Comparison of ENCODE assay signal across 30 cellular contexts in genomic region chr20:34880095-34880680, GRCh38. TPM values are rescaled to one million over a fixed set of nuclear protein-coding genes. Genes with fewer than 3 reads are reported as not detected.
DNase-seq lines count a peak whose midpoint lies in the region; ATAC-seq and TF ChIP-seq lines count a peak whose summit lies in the region.
"Had no signal": no experiment of that assay in that cellular context is flagged by ENCODE, and none has a peak within 500 bp of the region (broad histone marks: within the 10 kb centered on the region; RNA-seq: fewer than 3 reads in every experiment).

No MANE protein-coding gene starts in this region.

- DNase-seq in NCI-H82 (lab: John Stamatoyannopoulos, UW) (peak; percentile 24), NCI-H82 treated with DMSO at 0.1 percent for 48 hours (lab: John Stamatoyannopoulos, UW; ENCODE audit: unreplicated experiment) (no peak), globus pallidus (ENCODE audit: low spot score) (peak; percentile 82), neural crest cell (ENCODE audit: low read depth, low spot score) (no peak), thoracic aorta (ENCODE audit: low spot score) (no peak), DMS114 treated with DMSO at 0.1 percent for 48 hours (lab: John Stamatoyannopoulos, UW; ENCODE audit: unreplicated experiment) (no peak), WERI-Rb-1 (no peak), NCI-H226 (no peak)
- DNase-seq: activated CD4-positive, alpha-beta T cell treated with anti-CD3 and anti-CD28 coated beads for 4 hours; activated CD8-positive, alpha-beta memory T cell treated with anti-CD3 and anti-CD28 coated beads for 24 hours; activated effector memory CD4-positive, alpha-beta T cell treated with Interleukin-2 at 50 U/mL for 16 hours; activated naive CD8-positive, alpha-beta T cell treated with anti-CD3 and anti-CD28 coated beads, Interleukin-2, amount 50 U/mL, for 24 hours; body of pancreas; heart left ventricle; KG1; mesendoderm; MG63; natural killer cell; NCI-H1105 treated with DMSO at 0.1 percent for 48 hours; NCI-H2029; NCI-H345; ovary; right cardiac atrium; stimulated activated CD4-positive, alpha-beta T cell treated with anti-CD3 and anti-CD28 coated beads, Interleukin-4, amount 100 ng/mL, for 1 hour; T-helper 17 cell had no signal

- H3K27me3 ChIP-seq in thoracic aorta (replicated peaks; ENCODE audit: insufficient read depth) (no peaks in the 10 kb centered on the region), WERI-Rb-1 (ENCODE audit: insufficient read depth, low read depth, severe bottlenecking) (no peaks in the 10 kb centered on the region)
- H3K27me3 ChIP-seq: body of pancreas, heart left ventricle, MG63, ovary, suprapubic skin, vagina had no signal

- no peaks in the 10 kb centered on the region for H3K27me3 Mint-ChIP-seq in neural crest cell (ENCODE audit: low read depth)
- H3K27me3 Mint-ChIP-seq: activated naive CD8-positive, alpha-beta T cell treated with anti-CD3 and anti-CD28 coated beads, Interleukin-2, amount 50 U/mL, for 24 hours; T-helper 17 cell had no signal

- peaks cover 3% of the 10 kb centered on the region for H3K36me3 Mint-ChIP-seq in neural crest cell (ENCODE audit: low read depth)
- H3K36me3 Mint-ChIP-seq: natural killer cell had no signal

- H3K27ac Mint-ChIP-seq in neural crest cell (ENCODE audit: unreplicated experiment), result no peak overlapping the region
- H3K27ac Mint-ChIP-seq: activated naive CD8-positive, alpha-beta T cell treated with anti-CD3 and anti-CD28 coated beads, Interleukin-2, amount 50 U/mL, for 24 hours; natural killer cell had no signal

- H3K36me3 ChIP-seq in thoracic aorta, result peaks cover 15% of the 10 kb centered on the region
- H3K36me3 ChIP-seq in WERI-Rb-1, result no peaks in the 10 kb centered on the region
- H3K36me3 ChIP-seq: ovary had no signal

- H3K9me3 Mint-ChIP-seq in neural crest cell, result peaks cover 3% of the 10 kb centered on the region
- H3K9me3 Mint-ChIP-seq: activated naive CD8-positive, alpha-beta T cell treated with anti-CD3 and anti-CD28 coated beads, Interleukin-2, amount 50 U/mL, for 24 hours; natural killer cell had no signal

- peaks cover 8 to 48% of the 10 kb centered on the region in 2 donors for H3K4me1 ChIP-seq in thoracic aorta (ENCODE audit: control insufficient read depth in 1 of 2, low read depth in 2 of 2)

- no peak for ATAC-seq in thoracic aorta (ENCODE audit: insufficient number of reproducible peaks, low FRiP score, low read depth)
- ATAC-seq: activated naive CD8-positive, alpha-beta T cell treated with anti-CD3 and anti-CD28 coated beads, Interleukin-2, amount 50 U/mL, for 24 hours; body of pancreas; HCT116; heart left ventricle; natural killer cell; right cardiac atrium; T-helper 17 cell had no signal

- peaks cover 32% of the 10 kb centered on the region for H3K4me1 Mint-ChIP-seq in neural crest cell

- H3K4me3 ChIP-seq in thoracic aorta (peak overlapping the region; percentile 41), WERI-Rb-1 (ENCODE audit: low read depth, low read length) (no peak overlapping the region)
- H3K4me3 ChIP-seq: body of pancreas, MG63, ovary, SK-N-MC, suprapubic skin, vagina had no signal

- H3K27ac ChIP-seq in thoracic aorta (peak overlapping the region in 1 of 2 donors; percentile 3), WERI-Rb-1 (no peak overlapping the region)
- H3K27ac ChIP-seq: 22Rv1, ovary, SK-N-MC, suprapubic skin, vagina had no signal

- TF ChIP-seq CTCF in neural crest cell (conservative IDR thresholded peaks at IDR 0.05) (no peak), thoracic aorta (IDR thresholded peaks at IDR 0.05) (no peak), WERI-Rb-1 (IDR thresholded peaks at IDR 0.05; ENCODE audit: low read depth, low read length) (no peak)

- no peaks in the 10 kb centered on the region for H3K9me3 ChIP-seq in thoracic aorta
- H3K9me3 ChIP-seq in WERI-Rb-1 (ENCODE audit: severe bottlenecking), result no peaks in the 10 kb centered on the region
- H3K9me3 ChIP-seq: body of pancreas, heart left ventricle, MG63, ovary, suprapubic skin, vagina had no signal

- H3K4me3 Mint-ChIP-seq in neural crest cell, result peak overlapping the region; percentile 52
- H3K4me3 Mint-ChIP-seq: activated naive CD8-positive, alpha-beta T cell treated with anti-CD3 and anti-CD28 coated beads, Interleukin-2, amount 50 U/mL, for 24 hours; natural killer cell; T-helper 17 cell had no signal

RNA-seq across cellular contexts. Expression of gene ACSS2, which starts 3.8 kb away (rescaled TPM):
- 84.9 and 90.9 TPM in 2 replicates for total RNA-seq in neural crest cell
- total RNA-seq in thoracic aorta, result 10 to 100 TPM; 65.9 to 95.4 TPM

RNA-seq across cellular contexts. Expression of gene GGT7, which starts 7.5 kb away (rescaled TPM):
- total RNA-seq in neural crest cell (64.1 and 67.7 TPM in 2 replicates), thoracic aorta (10 to 100 TPM; 22.2 to 41.4 TPM)

RNA-seq across cellular contexts. Expression of gene NCOA6, which starts 54.7 kb away (rescaled TPM):
- total RNA-seq in neural crest cell (76.0 and 79.5 TPM in 2 replicates), thoracic aorta (10 to 100 TPM; 14.8 to 21.4 TPM)

Comparison
In these comparisons a context has a peak if more than half of its experiments do, and no peak if none do; other contexts are left out.
1. DNase-seq: peak in NCI-H82 (single experiment) and globus pallidus (single experiment); none in NCI-H82 treated with DMSO at 0.1 percent for 48 hours (single experiment), neural crest cell (single experiment), thoracic aorta (single experiment), DMS114 treated with DMSO at 0.1 percent for 48 hours (single experiment), WERI-Rb-1 (single experiment) and NCI-H226 (single experiment).